ENCODE assay signal across 26 cellular contexts in the genomic region with DNA sequence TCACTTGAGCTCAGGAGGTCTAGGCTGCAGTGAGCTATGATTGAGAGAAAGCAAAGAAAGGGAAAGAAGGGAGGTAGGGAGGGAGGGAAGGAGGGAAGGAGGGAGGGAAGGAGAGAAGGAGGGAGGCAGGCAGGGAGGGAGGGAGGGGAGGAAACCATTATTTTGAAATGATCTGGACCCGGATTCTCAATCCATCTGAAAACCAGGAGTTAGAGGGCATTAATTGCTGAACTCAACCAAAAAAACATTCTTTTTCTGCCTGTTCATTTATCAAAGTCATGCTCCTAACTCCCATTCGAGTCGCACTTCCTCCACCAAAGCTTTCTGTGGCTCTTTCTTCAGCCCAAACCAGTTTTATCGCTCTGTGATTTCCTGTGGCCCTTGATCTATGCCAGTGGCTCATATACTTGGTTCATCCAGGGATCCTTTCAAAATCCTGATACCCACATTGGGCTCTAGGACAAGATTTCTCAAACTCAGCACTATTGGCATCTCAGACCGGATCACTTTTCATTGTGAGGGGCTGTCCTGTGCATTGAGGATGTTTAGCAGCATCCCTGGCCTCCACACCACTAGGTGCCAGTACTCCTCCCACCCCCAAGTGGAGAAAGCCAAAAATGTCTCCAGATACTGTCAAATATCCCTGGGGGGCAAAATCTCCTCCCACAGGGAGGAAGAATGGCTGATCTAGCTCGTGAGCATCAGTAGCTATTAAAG. TPM values are rescaled to one million over a fixed set of nuclear protein-coding genes. Genes with fewer than 3 reads are reported as not detected.
A peak's percentile ranks its signal among the peaks of the same experiment; 100 is the strongest.
DNase-seq lines count a peak whose midpoint lies in the region; ATAC-seq, FAIRE-seq and TF ChIP-seq lines count a peak whose summit lies in the region.
"Had no signal": no experiment of that assay in that cellular context is flagged by ENCODE, and none has a peak within 500 bp of the region (broad histone marks: within the 10 kb centered on the region; RNA-seq: fewer than 3 reads in every experiment).

No MANE protein-coding gene starts in this region.

- H3K4me2 ChIP-seq in K562 (ENCODE audit: insufficient read depth, low read length) = no peak overlapping the region

- no peak for FAIRE-seq in K562 (lab: Jason Lieb, UNC)
- FAIRE-seq: GM12878, islet of Langerhans had no signal

- BruUV-seq in K562 (replicated peaks; lab: Mats Ljungman, UMichigan) = no TSS peak

- WGBS in K562 (ENCODE audit: insufficient coverage, low coverage, missing lambda C conversion rate) = 59% methylated on average over 5 of the region's 6 CpGs

- H3K9me3 ChIP-seq in K562 (replicated peaks; ENCODE audit: control insufficient read depth, insufficient read depth, low read depth, low read length) = no peaks in the 10 kb centered on the region
- H3K9me3 ChIP-seq: breast epithelium, HAP-1, Peyer's patch, SJCRH30 had no signal

- TF ChIP-seq EP300 in K562 (IDR thresholded peaks at IDR 0.05; ENCODE audit: low read length) = no peak

- no peak for TF ChIP-seq POLR2A in K562 (conservative IDR thresholded peaks at IDR 0.05)

- no peak overlapping the region for H2AFZ ChIP-seq in K562 (ENCODE audit: low read depth, low read length)

- H3K9me1 ChIP-seq in K562 (ENCODE audit: control insufficient read depth, insufficient read depth, low read length) = no peaks in the 10 kb centered on the region

- no peak overlapping the region for H3K9ac ChIP-seq in K562 (ENCODE audit: insufficient read depth in 1 of 2, low read depth in 2 of 2, low read length in 2 of 2)

- POLR2A ChIA-PET in K562 (lab: Yijun Ruan, JAX) = interaction anchor here (0.7 to 2.2 kb wide), 2 partner anchors 9 to 69 kb away, joined by 3 to 7 read pairs; no protein-coding TSS in a partner anchor

- TF ChIP-seq CTCF in K562 (IDR thresholded peaks at IDR 0.05 in 2 of 3, conservative IDR thresholded peaks at IDR 0.05 in 1 of 3; ENCODE audit: insufficient read depth in 2 of 3, low read depth in 1 of 3, low read length in 3 of 3) = peak in 2 of 3 experiments; percentile 15 to 51; a peak in 2 of 6 replicates
- no peak for TF ChIP-seq CTCF in progenitor cell of endocrine pancreas (IDR thresholded peaks at IDR 0.05; ENCODE audit: unreplicated experiment)
- TF ChIP-seq CTCF in nephron progenitor cell (IDR thresholded peaks at IDR 0.05) = no peak

- H3K36me3 Mint-ChIP-seq in progenitor cell of endocrine pancreas (ENCODE audit: insufficient read depth) (no peaks in the 10 kb centered on the region), nephron progenitor cell (ENCODE audit: low read depth) (no peaks in the 10 kb centered on the region)
- H3K36me3 Mint-ChIP-seq: activated CD4-positive, alpha-beta memory T cell treated with anti-CD3 and anti-CD28 coated beads for 36 hours had no signal

- H3K79me2 ChIP-seq in K562 (ENCODE audit: control insufficient read depth, insufficient read depth, low read length) = peaks cover 20% of the 10 kb centered on the region

- H3K27ac ChIP-seq in K562 (ENCODE audit: extremely low read depth, low read depth, low read length) = no peak overlapping the region
- H3K27ac ChIP-seq: breast epithelium, C4-2B, Peyer's patch, SJCRH30 had no signal

- peak overlapping the region; percentile 51 for H3K27ac Mint-ChIP-seq in progenitor cell of endocrine pancreas
- H3K27ac Mint-ChIP-seq in nephron progenitor cell = no peak overlapping the region
- H3K27ac Mint-ChIP-seq: activated B cell treated with CpG ODN at 0.5 μM for 24 hours; activated CD4-positive, alpha-beta memory T cell treated with anti-CD3 and anti-CD28 coated beads for 36 hours had no signal

- CTCF ChIA-PET in K562 (lab: Yijun Ruan, JAX; ENCODE audit: low intra/inter-chr PET ratio) = no interaction called here

- ATAC-seq in K562 = no peak
- ATAC-seq: GM12878, sciatic nerve had no signal

- no peaks in the 10 kb centered on the region for H3K9me3 Mint-ChIP-seq in progenitor cell of endocrine pancreas (ENCODE audit: low read depth)
- no peaks in the 10 kb centered on the region for H3K9me3 Mint-ChIP-seq in nephron progenitor cell
- H3K9me3 Mint-ChIP-seq: activated B cell treated with CpG ODN at 0.5 μM for 24 hours; activated CD4-positive, alpha-beta memory T cell treated with anti-CD3 and anti-CD28 coated beads for 36 hours had no signal

- H3K27me3 Mint-ChIP-seq in progenitor cell of endocrine pancreas = no peaks in the 10 kb centered on the region
- peaks cover 10% of the 10 kb centered on the region for H3K27me3 Mint-ChIP-seq in nephron progenitor cell (ENCODE audit: low read depth, poor library complexity)

- intact Hi-C loops in K562 (cut with micrococcal nuclease) = no loop called here

- DNase-seq in activated CD8-positive, alpha-beta memory T cell treated with anti-CD3 and anti-CD28 coated beads, Interleukin-2, amount 50 U/mL, for 48 hours = peak; percentile 28
- no peak for DNase-seq in activated CD8-positive, alpha-beta memory T cell treated with anti-CD3 and anti-CD28 coated beads, Interleukin-2, amount 50 U/mL, for 4 hours
- DNase-seq in NCI-H69 (lab: John Stamatoyannopoulos, UW) (peak; percentile 48), K562 (ENCODE audit: extremely low read depth in 1 of 4, low spot score in 3 of 4) (no peak), progenitor cell of endocrine pancreas (ENCODE audit: low spot score, unreplicated experiment) (no peak), NCI-H510A (lab: John Stamatoyannopoulos, UW) (no peak), nephron progenitor cell (no peak), kidney tubule cell (ENCODE audit: low spot score) (no peak)
- DNase-seq: activated B cell treated with CpG ODN at 0.5 μM for 24 hours; activated CD4-positive, alpha-beta memory T cell treated with anti-CD3 and anti-CD28 coated beads for 36 hours; activated naive CD4-positive, alpha-beta T cell; dermis blood vessel endothelial cell; GDM1; hypothalamus; NCI-H1105 treated with DMSO at 0.1 percent for 48 hours; NCI-H82; Peyer's patch; SJCRH30; substantia nigra had no signal

- H3K27me3 ChIP-seq in K562 (ENCODE audit: control insufficient read depth in 2 of 2, insufficient read depth in 2 of 2, low read length in 2 of 2) = no peaks in the 10 kb centered on the region
- H3K27me3 ChIP-seq: breast epithelium, Peyer's patch, SJCRH30 had no signal

- H3K4me3 ChIP-seq in K562 = no peak overlapping the region
- H3K4me3 ChIP-seq: breast epithelium, GM12878, HAP-1, lung, Peyer's patch, SJCRH30 had no signal

- no peak overlapping the region for H3K4me3 Mint-ChIP-seq in progenitor cell of endocrine pancreas (ENCODE audit: low read depth)
- H3K4me3 Mint-ChIP-seq in nephron progenitor cell = no peak overlapping the region
- H3K4me3 Mint-ChIP-seq: activated B cell treated with CpG ODN at 0.5 μM for 24 hours; activated CD4-positive, alpha-beta memory T cell treated with anti-CD3 and anti-CD28 coated beads for 36 hours had no signal

- no peak for TF ChIP-seq RAD21 in K562 (CRISPR knock-in tag; conservative IDR thresholded peaks at IDR 0.05 in 1 of 2, IDR thresholded peaks at IDR 0.05 in 1 of 2)

- in situ Hi-C loops in K562 (cut with MboI) = no loop called here

- H3K4me1 ChIP-seq in K562 (replicated peaks in 1 of 2; ENCODE audit: control insufficient read depth in 2 of 2, insufficient read depth in 2 of 2, low read length in 2 of 2) = peaks cover 19 to 30% of the 10 kb centered on the region in 2 experiments; a peak in 4 of 5 replicates
- H3K4me1 ChIP-seq: breast epithelium, SJCRH30 had no signal

- peaks cover 19% of the 10 kb centered on the region for H3K4me1 Mint-ChIP-seq in progenitor cell of endocrine pancreas (ENCODE audit: low read depth)
- H3K4me1 Mint-ChIP-seq in nephron progenitor cell = peaks cover 48% of the 10 kb centered on the region
- H3K4me1 Mint-ChIP-seq: activated B cell treated with CpG ODN at 0.5 μM for 24 hours had no signal

- no peaks in the 10 kb centered on the region; the same call in 1 of the 2 replicates for H4K20me1 ChIP-seq in K562 (replicated peaks; ENCODE audit: control insufficient read depth, insufficient read depth, low read length)

- H3K36me3 ChIP-seq in K562 (ENCODE audit: control insufficient read depth, insufficient read depth, low read length) = no peaks in the 10 kb centered on the region
- H3K36me3 ChIP-seq: breast epithelium, Peyer's patch, SJCRH30 had no signal

RNA-seq across cellular contexts. Expression of a gene that starts 38.2 kb away (rescaled TPM):
- total RNA-seq in K562 (2011; cell fraction: chromatin; rRNA removed; ENCODE audit: low replicate concordance) = 32.4 and 38.7 TPM in 2 replicates
- 32.0 and 33.0 TPM in 2 replicates for total RNA-seq in K562 (2011; cell fraction: nucleolus; rRNA removed)
- total RNA-seq in K562 (2011; cell fraction: nucleoplasm; rRNA removed) = 38.0 and 47.5 TPM in 2 replicates
- total RNA-seq in K562 (2014; rRNA removed) (11.6 and 13.3 TPM in 2 replicates), K562 (2014; rRNA removed; fragmentation: Illumina TruSeq; extraction: Trizol) (14.9 and 15.2 TPM in 2 replicates), K562 (2015; rRNA removed; fragmentation: Illumina TruSeq; extraction: Trizol) (11.1 and 12.3 TPM in 2 replicates), K562 (2021) (19.5 and 19.9 TPM in 2 replicates), progenitor cell of endocrine pancreas (80.9 and 82.3 TPM in 2 replicates)
- polyA plus RNA-seq in K562 (2011; rRNA removed) (21.3 and 24.0 TPM in 2 replicates), K562 (2014; fragmentation: Illumina TruSeq; extraction: Trizol) (12.5 and 12.9 TPM in 2 replicates), K562 (2014; fragmentation: Nextera tagmentation; extraction: Ambion mirVana) (1 to 10 TPM; 2.0 to 2.3 TPM), K562 (2014; rRNA removed) (13.5 and 16.2 TPM in 2 replicates)
- polyA plus RNA-seq in K562 (2011; cell fraction: cytosol; rRNA removed) = 19.3 and 28.8 TPM in 2 replicates
- polyA plus RNA-seq in K562 (2011; cell fraction: nucleus; rRNA removed) = 57.4 and 63.9 TPM in 2 replicates
- 9.5 and 12.6 TPM in 2 replicates for polyA plus RNA-seq in K562 (2012)
- polyA minus RNA-seq in K562 (2011; rRNA and poly(A)+ RNA removed) = 22.2 and 25.2 TPM in 2 replicates
- 17.4 and 18.7 TPM in 2 replicates for polyA minus RNA-seq in K562 (2011; cell fraction: cytosol; rRNA and poly(A)+ RNA removed)
- polyA minus RNA-seq in K562 (2011; cell fraction: nucleus; rRNA and poly(A)+ RNA removed) = 13.3 and 20.4 TPM in 2 replicates

RNA-seq across cellular contexts. Expression of a gene that starts 53.8 kb away (rescaled TPM):
- 14.6 and 32.5 TPM in 2 replicates for total RNA-seq in K562 (2011; cell fraction: chromatin; rRNA removed; ENCODE audit: low replicate concordance)
- 29.5 and 37.2 TPM in 2 replicates for total RNA-seq in K562 (2011; cell fraction: nucleolus; rRNA removed)
- total RNA-seq in K562 (2011; cell fraction: nucleoplasm; rRNA removed) = 28.2 and 47.6 TPM in 2 replicates
- total RNA-seq in K562 (2014; rRNA removed) (12.9 and 18.3 TPM in 2 replicates), K562 (2014; rRNA removed; fragmentation: Illumina TruSeq; extraction: Trizol) (13.1 and 13.4 TPM in 2 replicates), K562 (2015; rRNA removed; fragmentation: Illumina TruSeq; extraction: Trizol) (15.8 and 17.5 TPM in 2 replicates), K562 (2021) (33.4 and 34.5 TPM in 2 replicates), progenitor cell of endocrine pancreas (48.2 and 51.5 TPM in 2 replicates)
- polyA plus RNA-seq in K562 (2011; rRNA removed) (24.5 and 24.7 TPM in 2 replicates), K562 (2014; fragmentation: Illumina TruSeq; extraction: Trizol) (29.1 and 29.8 TPM in 2 replicates), K562 (2014; fragmentation: Nextera tagmentation; extraction: Ambion mirVana) (1 to 10 TPM; 4.6 to 8.3 TPM), K562 (2014; rRNA removed) (28.2 and 29.9 TPM in 2 replicates)
- 26.9 and 52.8 TPM in 2 replicates for polyA plus RNA-seq in K562 (2011; cell fraction: cytosol; rRNA removed)
- polyA plus RNA-seq in K562 (2011; cell fraction: nucleus; rRNA removed) = 16.3 and 19.8 TPM in 2 replicates
- 27.1 and 39.9 TPM in 2 replicates for polyA plus RNA-seq in K562 (2012)
- 8.2 and 14.0 TPM in 2 replicates for polyA minus RNA-seq in K562 (2011; rRNA and poly(A)+ RNA removed)
- polyA minus RNA-seq in K562 (2011; cell fraction: cytosol; rRNA and poly(A)+ RNA removed) = 10.8 and 12.8 TPM in 2 replicates
- 6.7 and 7.3 TPM in 2 replicates for polyA minus RNA-seq in K562 (2011; cell fraction: nucleus; rRNA and poly(A)+ RNA removed)

Comparison
In these comparisons a context has a peak if more than half of its experiments do, and no peak if none do; other contexts are left out.
1. DNase-seq: peak in activated CD8-positive, alpha-beta memory T cell treated with anti-CD3 and anti-CD28 coated beads, Interleukin-2, amount 50 U/mL, for 48 hours (single experiment) and NCI-H69 (single experiment); none in activated CD8-positive, alpha-beta memory T cell treated with anti-CD3 and anti-CD28 coated beads, Interleukin-2, amount 50 U/mL, for 4 hours (single experiment), K562 (0 of 4), progenitor cell of endocrine pancreas (single experiment), NCI-H510A (single experiment), nephron progenitor cell (single experiment) and kidney tubule cell (single experiment).
2. CTCF ChIP-seq: peak in K562 (2 of 3); none in progenitor cell of endocrine pancreas (single experiment) and nephron progenitor cell (single experiment).